Comparison of ENCODE assay signal across 1 cellular context in the genomic region with DNA sequence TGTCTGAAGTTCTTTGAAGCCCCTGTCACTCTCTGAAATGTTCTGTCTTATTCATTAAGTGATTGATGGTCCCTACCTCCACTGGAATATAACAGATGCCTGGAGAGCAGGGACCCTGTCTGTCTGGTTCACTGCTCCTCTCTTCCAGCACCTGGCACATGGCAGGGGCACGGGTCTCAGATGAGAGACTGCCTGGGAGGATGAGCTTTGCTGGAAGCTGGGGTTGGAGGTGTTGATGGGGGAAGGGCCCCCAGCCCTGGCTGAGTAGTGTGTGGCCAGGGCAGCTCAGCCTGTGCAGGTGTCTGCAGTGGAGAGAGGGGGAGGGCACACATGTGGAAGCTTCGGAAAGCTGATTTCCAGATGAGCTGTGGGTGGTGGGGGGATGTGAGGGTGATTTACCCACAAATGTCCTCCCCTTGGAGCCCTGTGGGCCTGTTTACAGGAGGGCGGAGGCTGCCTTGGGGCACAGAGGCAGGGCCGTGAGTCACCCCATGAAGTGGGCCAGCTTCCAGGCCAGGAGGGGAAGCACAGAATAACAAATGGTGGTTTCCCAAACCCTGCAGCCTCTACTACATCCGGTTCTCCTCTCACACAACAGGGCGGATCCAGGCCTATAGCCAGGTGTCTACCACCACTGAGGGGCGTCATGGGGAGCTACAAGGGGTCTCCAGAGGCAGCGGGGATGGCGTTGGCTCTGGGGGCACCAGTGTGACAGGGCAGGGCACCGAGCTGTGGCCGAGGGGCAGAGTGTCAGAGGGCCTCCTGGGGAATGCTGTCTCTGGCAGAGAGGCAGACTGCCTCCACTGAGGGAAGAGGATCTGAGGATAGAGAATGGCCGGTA.
A peak's percentile ranks its signal among the peaks of the same experiment; 100 is the strongest.
TF ChIP-seq lines count a peak whose summit lies in the region.

No MANE protein-coding gene starts in this region.

TF ChIP-seq in GM12878, 131 proteins besides CTCF, POLR2A, EP300 and RAD21 (continued from another document and continues in another):
- TF ChIP-seq, protein P1, sequence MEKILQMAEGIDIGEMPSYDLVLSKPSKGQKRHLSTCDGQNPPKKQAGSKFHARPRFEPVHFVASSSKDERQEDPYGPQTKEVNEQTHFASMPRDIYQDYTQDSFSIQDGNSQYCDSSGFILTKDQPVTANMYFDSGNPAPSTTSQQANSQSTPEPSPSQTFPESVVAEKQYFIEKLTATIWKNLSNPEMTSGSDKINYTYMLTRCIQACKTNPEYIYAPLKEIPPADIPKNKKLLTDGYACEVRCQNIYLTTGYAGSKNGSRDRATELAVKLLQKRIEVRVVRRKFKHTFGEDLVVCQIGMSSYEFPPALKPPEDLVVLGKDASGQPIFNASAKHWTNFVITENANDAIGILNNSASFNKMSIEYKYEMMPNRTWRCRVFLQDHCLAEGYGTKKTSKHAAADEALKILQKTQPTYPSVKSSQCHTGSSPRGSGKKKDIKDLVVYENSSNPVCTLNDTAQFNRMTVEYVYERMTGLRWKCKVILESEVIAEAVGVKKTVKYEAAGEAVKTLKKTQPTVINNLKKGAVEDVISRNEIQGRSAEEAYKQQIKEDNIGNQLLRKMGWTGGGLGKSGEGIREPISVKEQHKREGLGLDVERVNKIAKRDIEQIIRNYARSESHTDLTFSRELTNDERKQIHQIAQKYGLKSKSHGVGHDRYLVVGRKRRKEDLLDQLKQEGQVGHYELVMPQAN (conservative IDR thresholded peaks at IDR 0.05) = no peak
- TF ChIP-seq STAT1 (conservative IDR thresholded peaks at IDR 0.05) (no peak), TAF1 (IDR thresholded peaks at IDR 0.05; ENCODE audit: borderline replicate concordance, low read depth, low read length) (peak; percentile 62; the same call in 1 of the 2 replicates), CEBPB (IDR thresholded peaks at IDR 0.05; ENCODE audit: borderline replicate concordance in 1 of 2, low read depth in 2 of 2, low read length in 2 of 2) (no peak), NR2C1 (IDR thresholded peaks at IDR 0.05) (no peak), CREM (IDR thresholded peaks at IDR 0.05; ENCODE audit: low read depth) (0 out of 2 replicates have a peak, but pooled peaks have one; percentile 33), PKNOX1 (IDR thresholded peaks at IDR 0.05) (peak; percentile 37; the same call in 1 of the 2 replicates), DPF2 (IDR thresholded peaks at IDR 0.05) (peak; percentile 75), EED (IDR thresholded peaks at IDR 0.05; ENCODE audit: low read depth) (peak; percentile 55; the same call in 1 of the 2 replicates), GATAD2B (conservative IDR thresholded peaks at IDR 0.05; ENCODE audit: low read depth) (0 out of 2 replicates have a peak, but pooled peaks have one; percentile 48), NR2F1 (conservative IDR thresholded peaks at IDR 0.05) (0 out of 2 replicates have a peak, but pooled peaks have one; percentile 15), BHLHE40 (IDR thresholded peaks at IDR 0.05; ENCODE audit: borderline replicate concordance in 1 of 2, low read depth in 2 of 2, low read length in 1 of 2) (peak in 1 of 2 experiments; percentile 43; a peak in 2 of 4 replicates), RCOR1 (conservative IDR thresholded peaks at IDR 0.05; ENCODE audit: low read depth, low read length) (no peak), USF1 (IDR thresholded peaks at IDR 0.05; ENCODE audit: borderline replicate concordance, extremely low read length, insufficient read depth, low read depth, low read length) (no peak), E2F4 (IDR thresholded peaks at IDR 0.05; ENCODE audit: low read depth, low read length) (no peak), TARDBP (IDR thresholded peaks at IDR 0.05; ENCODE audit: borderline replicate concordance) (no peak), SREBF1 (IDR thresholded peaks at IDR 0.05; ENCODE audit: low read length) (no peak), NFXL1 (IDR thresholded peaks at IDR 0.05; ENCODE audit: borderline replicate concordance) (no peak), ASH2L (IDR thresholded peaks at IDR 0.05; ENCODE audit: borderline replicate concordance, low read depth) (no peak), EGR1 (IDR thresholded peaks at IDR 0.05; ENCODE audit: borderline replicate concordance in 1 of 2, low read depth in 2 of 2, low read length in 2 of 2) (peak in 1 of 2 experiments; percentile 6; a peak in 1 of 3 replicates), IKZF2 (IDR thresholded peaks at IDR 0.05) (peak in 1 of 2 experiments; percentile 69; a peak in 3 of 4 replicates), ZSCAN29 (IDR thresholded peaks at IDR 0.05) (no peak), ZNF24 (IDR thresholded peaks at IDR 0.05) (no peak), ZBTB40 (IDR thresholded peaks at IDR 0.05; ENCODE audit: borderline replicate concordance) (peak; percentile 23; the same call in 1 of the 2 replicates), SP1 (IDR thresholded peaks at IDR 0.05; ENCODE audit: low read depth, low read length) (peak; percentile 10), YBX1 (IDR thresholded peaks at IDR 0.05) (no peak), ZNF592 (IDR thresholded peaks at IDR 0.05) (no peak), ZBTB4 (CRISPR knock-in tag; IDR thresholded peaks at IDR 0.05) (no peak), NBN (IDR thresholded peaks at IDR 0.05) (peak; percentile 69; the same call in 1 of the 2 replicates), CHD2 (IDR thresholded peaks at IDR 0.05; ENCODE audit: borderline replicate concordance, low read depth, low read length) (peak; percentile 47; the same call in 1 of the 2 replicates), HDAC6 (IDR thresholded peaks at IDR 0.05; ENCODE audit: unreplicated experiment) (no peak), YY1 (IDR thresholded peaks at IDR 0.05; ENCODE audit: low read depth, low read length) (peak; percentile 35; the same call in 1 of the 2 replicates)
- TF ChIP-seq, protein P2, sequence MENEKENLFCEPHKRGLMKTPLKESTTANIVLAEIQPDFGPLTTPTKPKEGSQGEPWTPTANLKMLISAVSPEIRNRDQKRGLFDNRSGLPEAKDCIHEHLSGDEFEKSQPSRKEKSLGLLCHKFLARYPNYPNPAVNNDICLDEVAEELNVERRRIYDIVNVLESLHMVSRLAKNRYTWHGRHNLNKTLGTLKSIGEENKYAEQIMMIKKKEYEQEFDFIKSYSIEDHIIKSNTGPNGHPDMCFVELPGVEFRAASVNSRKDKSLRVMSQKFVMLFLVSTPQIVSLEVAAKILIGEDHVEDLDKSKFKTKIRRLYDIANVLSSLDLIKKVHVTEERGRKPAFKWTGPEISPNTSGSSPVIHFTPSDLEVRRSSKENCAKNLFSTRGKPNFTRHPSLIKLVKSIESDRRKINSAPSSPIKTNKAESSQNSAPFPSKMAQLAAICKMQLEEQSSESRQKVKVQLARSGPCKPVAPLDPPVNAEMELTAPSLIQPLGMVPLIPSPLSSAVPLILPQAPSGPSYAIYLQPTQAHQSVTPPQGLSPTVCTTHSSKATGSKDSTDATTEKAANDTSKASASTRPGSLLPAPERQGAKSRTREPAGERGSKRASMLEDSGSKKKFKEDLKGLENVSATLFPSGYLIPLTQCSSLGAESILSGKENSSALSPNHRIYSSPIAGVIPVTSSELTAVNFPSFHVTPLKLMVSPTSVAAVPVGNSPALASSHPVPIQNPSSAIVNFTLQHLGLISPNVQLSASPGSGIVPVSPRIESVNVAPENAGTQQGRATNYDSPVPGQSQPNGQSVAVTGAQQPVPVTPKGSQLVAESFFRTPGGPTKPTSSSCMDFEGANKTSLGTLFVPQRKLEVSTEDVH (IDR thresholded peaks at IDR 0.05; ENCODE audit: low read depth, partially characterized antibody) = no peak
